Comparison of ENCODE assay signal across 8 cellular contexts in the genomic region with DNA sequence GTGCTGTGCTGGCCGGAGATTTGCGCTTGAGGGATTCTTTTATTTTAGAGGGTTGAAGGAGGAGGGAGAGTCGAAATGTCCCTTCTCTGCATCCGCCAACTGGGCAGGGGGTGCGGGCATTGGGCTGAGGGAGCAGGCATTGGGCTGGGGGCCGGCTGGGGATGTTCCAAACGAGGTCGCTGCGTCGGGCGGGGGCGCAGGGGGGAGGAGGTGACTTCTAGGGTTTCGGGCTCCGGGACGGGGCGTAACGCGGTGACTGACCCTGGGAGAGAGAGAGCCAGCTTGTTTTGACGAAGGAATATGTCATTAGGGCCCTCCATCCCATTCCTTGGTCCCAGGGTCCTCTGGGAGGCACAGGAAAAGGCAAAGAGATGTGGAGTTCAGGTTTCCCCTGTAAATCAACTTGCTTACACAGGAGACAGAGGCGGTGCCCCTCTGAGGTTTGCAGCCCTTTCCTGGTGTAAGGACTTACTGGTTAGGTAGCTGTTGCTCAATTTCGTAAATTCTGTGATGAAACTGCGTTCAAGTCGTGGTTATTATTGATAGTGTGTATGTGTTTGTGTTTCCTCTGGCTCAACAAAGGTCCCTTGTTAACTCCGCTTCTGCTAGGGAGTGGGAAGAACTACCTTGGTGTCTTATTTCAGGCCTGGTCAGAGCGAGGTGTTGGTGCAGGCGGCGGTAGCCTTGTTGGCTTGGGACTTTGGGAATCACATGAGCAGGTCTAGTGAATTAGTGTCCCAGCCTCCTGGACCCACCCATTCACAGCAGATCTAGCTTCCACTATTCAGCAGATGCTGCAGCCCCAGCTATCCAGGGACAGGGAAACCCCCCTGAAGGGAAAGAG. TPM values are rescaled to one million over a fixed set of nuclear protein-coding genes. Genes with fewer than 3 reads are reported as not detected.
DNase-seq lines count a peak whose midpoint lies in the region; ATAC-seq and TF ChIP-seq lines count a peak whose summit lies in the region.

No MANE protein-coding gene starts in this region.

- H2AFZ ChIP-seq in ACC112 (ENCODE audit: low read length, unreplicated experiment): peak overlapping the region; percentile 69

- H3K27me3 Mint-ChIP-seq in naive B cell: peaks cover 31 to 40% (median 33%) of the 10 kb centered on the region in 3 donors

- no peaks in the 10 kb centered on the region for H3K36me3 Mint-ChIP-seq in naive B cell

- H3K27ac ChIP-seq in ACC112 (ENCODE audit: low read depth, low read length): no peak overlapping the region
- peak overlapping the region; percentile 92 for H3K27ac ChIP-seq in epithelial cell of prostate

- H3K27me3 ChIP-seq in ACC112 (ENCODE audit: insufficient read depth, low read length): peaks cover 16% of the 10 kb centered on the region

- ATAC-seq in naive B cell (ENCODE audit: low read depth in 2 of 2) (no peak), HG03342 (IDR thresholded peaks at IDR 0.05; ENCODE audit: unreplicated experiment) (no peak), GM19395 (IDR thresholded peaks at IDR 0.05; ENCODE audit: unreplicated experiment) (no peak)

- no peak for TF ChIP-seq CTCF in WI38 (IDR thresholded peaks at IDR 0.05; ENCODE audit: low read depth, low read length)

- H3K4me3 ChIP-seq in ACC112 (ENCODE audit: low read depth, low read length) (peak overlapping the region; percentile 79), WI38 (ENCODE audit: low read depth, low read length) (peak overlapping the region; percentile 32)

- H3K4me1 Mint-ChIP-seq in naive B cell: peaks cover 13 to 23% (median 22%) of the 10 kb centered on the region in 3 donors

- peak overlapping the region; percentile 85 to 93 (median 90) for H3K4me3 Mint-ChIP-seq in naive B cell

- H3K4me1 ChIP-seq in ACC112 (ENCODE audit: control insufficient read depth, insufficient read depth, low read length, unreplicated experiment): peaks cover 3% of the 10 kb centered on the region

- H3K36me3 ChIP-seq in ACC112 (ENCODE audit: insufficient read depth, low read length): no peaks in the 10 kb centered on the region

- H3K79me2 ChIP-seq in ACC112 (ENCODE audit: control insufficient read depth, insufficient read depth, low read length, unreplicated experiment): no peaks in the 10 kb centered on the region

- H3K9me3 Mint-ChIP-seq in naive B cell: no peaks in the 10 kb centered on the region

- DNase-seq in HT-29 (ENCODE audit: low spot score): peak; percentile 70
- peak; percentile 89 for DNase-seq in epithelial cell of prostate (ENCODE audit: low read depth, low spot score)
- DNase-seq in naive B cell: no peak
- DNase-seq in pons (ENCODE audit: low spot score): no peak

- peak overlapping the region in 5 of 6 donors; percentile 27 to 92 (median 60) for H3K27ac Mint-ChIP-seq in naive B cell

RNA-seq across cellular contexts. Expression of gene FHIP1A, which starts 0.7 kb away (rescaled TPM):
- 1.8 and 2.2 TPM in 2 replicates for total RNA-seq in HT-29 (2014; rRNA removed; shearing (Covaris generic))
- polyA plus RNA-seq in naive B cell (ENCODE audit: low read depth in 6 of 6): under 1 TPM in 1 of 6 donors, not detected in 5; 0.10 TPM

Comparison
In these comparisons a context has a peak if more than half of its experiments do, and no peak if none do; other contexts are left out.
1. DNase-seq: peak in HT-29 (single experiment) and epithelial cell of prostate (single experiment); none in naive B cell (single experiment) and pons (single experiment).